Comparison of ENCODE assay signal across 6 cellular contexts in the genomic region with DNA sequence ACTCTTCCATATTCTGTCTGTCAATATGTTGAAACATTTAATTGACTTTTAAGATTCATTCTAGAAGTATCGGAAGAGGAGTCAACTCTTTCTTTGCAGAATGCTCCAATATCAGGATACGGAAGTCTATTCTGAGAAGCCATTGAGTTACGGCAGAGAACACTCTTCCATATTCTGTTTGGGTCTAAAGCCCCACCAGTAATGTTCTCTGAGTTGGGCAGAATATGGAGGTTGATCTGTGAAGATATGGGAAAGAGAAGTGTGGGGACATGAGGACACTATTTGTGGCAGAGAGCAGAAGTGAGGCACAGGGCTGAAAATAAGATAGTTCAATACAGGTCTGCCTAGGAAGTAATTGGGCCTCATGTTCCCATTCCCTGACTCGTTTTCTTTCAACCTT.
"Had no signal": no experiment of that assay in that cellular context is flagged by ENCODE, and none has a peak within 500 bp of the region (broad histone marks: within the 10 kb centered on the region; RNA-seq: fewer than 3 reads in every experiment).

No MANE protein-coding gene starts in this region.

- H3K4me1 ChIP-seq: HAP-1 had no signal

- H3K36me3 ChIP-seq: HAP-1 had no signal

- H3K4me3 ChIP-seq: GM23248, HAP-1 had no signal

- H3K9ac ChIP-seq: GM23248 had no signal

- H3K9me3 ChIP-seq: HAP-1 had no signal

- H3K27ac ChIP-seq: GM23248, HL-60 had no signal

- H2AFZ ChIP-seq: GM23248 had no signal

- DNase-seq: GM23248, GOT3, H7, KBM-7 had no signal
